In the genomic region with DNA sequence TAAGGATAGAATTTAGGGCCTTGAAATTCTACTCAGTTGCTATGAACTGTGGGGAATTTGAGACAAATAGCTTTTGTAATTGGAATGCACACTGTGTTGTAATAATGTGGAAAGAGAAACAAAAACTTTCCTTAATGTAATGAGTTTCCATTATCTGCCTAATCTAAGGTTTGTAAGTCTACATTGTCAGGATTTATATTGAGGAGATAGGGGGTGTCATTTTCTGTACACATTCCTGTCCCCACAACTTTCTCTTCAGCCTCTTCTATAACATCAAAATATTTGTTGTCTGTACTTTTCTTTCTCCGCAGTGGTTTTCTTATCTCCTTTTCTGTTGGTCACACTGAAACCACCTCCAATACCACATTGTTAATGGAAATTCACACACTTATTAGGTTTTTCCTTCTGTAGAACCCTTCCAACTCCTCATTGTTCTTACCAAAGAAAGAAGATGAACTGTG, we compare ENCODE assay signal across 8 cellular contexts. TPM values are rescaled to one million over a fixed set of nuclear protein-coding genes. Genes with fewer than 3 reads are reported as not detected.
DNase-seq lines count a peak whose midpoint lies in the region; ATAC-seq and TF ChIP-seq lines count a peak whose summit lies in the region.

No MANE protein-coding gene starts in this region.

- ATAC-seq in GM19351 (IDR thresholded peaks at IDR 0.05; ENCODE audit: unreplicated experiment) = no peak

- H3K27me3 ChIP-seq in right atrium auricular region = no peaks in the 10 kb centered on the region
- no peaks in the 10 kb centered on the region for H3K27me3 ChIP-seq in subcutaneous abdominal adipose tissue (ENCODE audit: control insufficient read depth in 5 of 5, insufficient read depth in 4 of 5, low read length in 5 of 5)

- TF ChIP-seq CTCF in right atrium auricular region (IDR thresholded peaks at IDR 0.05) = no peak

- H3K27ac Mint-ChIP-seq in activated naive CD8-positive, alpha-beta T cell = peak overlapping the region; percentile 95

- peaks cover 19% of the 10 kb centered on the region for H3K36me3 Mint-ChIP-seq in activated naive CD8-positive, alpha-beta T cell

- H3K9ac ChIP-seq in subcutaneous abdominal adipose tissue (ENCODE audit: low read length in 5 of 5) = peak overlapping the region; percentile 69 to 93 (median 73)

- H3K36me3 ChIP-seq in right atrium auricular region (no peaks in the 10 kb centered on the region), subcutaneous abdominal adipose tissue (ENCODE audit: control insufficient read depth in 5 of 5, insufficient read depth in 5 of 5, low read length in 5 of 5) (no peaks in the 10 kb centered on the region)

- H3K9me3 ChIP-seq in right atrium auricular region = no peaks in the 10 kb centered on the region
- H3K9me3 ChIP-seq in subcutaneous abdominal adipose tissue (ENCODE audit: control insufficient read depth in 5 of 5, low read length in 5 of 5) = no peaks in the 10 kb centered on the region

- peaks cover 0 to 28% of the 10 kb centered on the region in 2 donors for H3K4me1 ChIP-seq in right atrium auricular region
- peaks cover 0 to 60% (median 45%) of the 10 kb centered on the region in 5 donors for H3K4me1 ChIP-seq in subcutaneous abdominal adipose tissue (ENCODE audit: control insufficient read depth in 5 of 5, insufficient read depth in 5 of 5, low read length in 5 of 5)

- peak overlapping the region; percentile 65 for H3K4me3 Mint-ChIP-seq in activated naive CD8-positive, alpha-beta T cell

- peak overlapping the region; percentile 59 to 61 for H3K27ac ChIP-seq in right atrium auricular region
- peak overlapping the region; percentile 100 for H3K27ac ChIP-seq in subcutaneous abdominal adipose tissue (ENCODE audit: low read depth, low read length)

- H3K9me3 Mint-ChIP-seq in activated naive CD8-positive, alpha-beta T cell (ENCODE audit: low read depth) = no peaks in the 10 kb centered on the region

- H3K27me3 Mint-ChIP-seq in activated naive CD8-positive, alpha-beta T cell = no peaks in the 10 kb centered on the region

- H3K4me1 Mint-ChIP-seq in activated naive CD8-positive, alpha-beta T cell (ENCODE audit: low read depth) = peaks cover 71% of the 10 kb centered on the region

- H3K4me3 ChIP-seq in right atrium auricular region (peak overlapping the region in 1 of 2 donors; percentile 6), subcutaneous abdominal adipose tissue (ENCODE audit: low read depth in 1 of 5, low read length in 5 of 5) (peak overlapping the region in 4 of 5 donors; percentile 35 to 49 (median 37))

- DNase-seq in HCEC 1CT (peak; percentile 50), right atrium auricular region (ENCODE audit: low spot score) (no peak), epidermal melanocyte (ENCODE audit: insufficient read length, low spot score) (no peak)
- DNase-seq in effector CD8-positive, alpha-beta T cell (lab: John Stamatoyannopoulos, UW) = no peak
- DNase-seq in activated effector memory CD4-positive, alpha-beta T cell treated with Interleukin-2 at 50 U/mL for 16 hours = no peak

RNA-seq across cellular contexts. Expression of a gene that starts 41.5 kb away (rescaled TPM):
- 10 to 100 TPM; 37.9 to 53.4 TPM for total RNA-seq in right atrium auricular region
